21 cellular contexts compared by ENCODE assay signal in genomic region chr6:44046516-44047178, GRCh38.
A peak's percentile ranks its signal among the peaks of the same experiment; 100 is the strongest.
DNase-seq lines count a peak whose midpoint lies in the region; ATAC-seq and TF ChIP-seq lines count a peak whose summit lies in the region.
"Had no signal": no experiment of that assay in that cellular context is flagged by ENCODE, and none has a peak within 500 bp of the region (broad histone marks: within the 10 kb centered on the region; RNA-seq: fewer than 3 reads in every experiment).

No MANE protein-coding gene starts in this region.

- no peak for ATAC-seq in left ventricle myocardium superior
- ATAC-seq in GM19328 (IDR thresholded peaks at IDR 0.05; ENCODE audit: unreplicated experiment): no peak
- no peak for ATAC-seq in GM19397 (IDR thresholded peaks at IDR 0.05; ENCODE audit: unreplicated experiment)
- ATAC-seq: CD8-positive, alpha-beta T cell; GM12878 had no signal

- H3K27ac ChIP-seq in left ventricle myocardium inferior (replicated peaks): peak overlapping the region; percentile 52
- H3K27ac ChIP-seq in uterus: peak overlapping the region; percentile 89 to 91
- H3K27ac ChIP-seq: BLaER1 treated with 17β-estradiol and CSF1 and Interleukin-3, amounts not matched to agents 10 nM and 100 nM; SJSA1 had no signal

- peak overlapping the region in 4 of 5 experiments; percentile 16 to 32 (median 23) for H3K27ac Mint-ChIP-seq in brain
- peak overlapping the region in 2 of 3 experiments; percentile 5 to 19 for H3K27ac Mint-ChIP-seq in nephron
- H3K27ac Mint-ChIP-seq: CD8-positive, alpha-beta T cell had no signal

- DNase-seq in left ventricle myocardium inferior (no peak), left ventricle myocardium superior (no peak), uterus (no peak), NCI-H1105 (lab: John Stamatoyannopoulos, UW) (no peak)
- DNase-seq: CD8-positive, alpha-beta T cell; DMS53; EL; GOT3; KG1; MV-4-11; NCI-H1417 treated with DMSO at 0.1 percent for 48 hours; NCI-H187 treated with DMSO at 0.1 percent for 48 hours; NCI-H226; NCI-H524 treated with DMSO at 0.1 percent for 48 hours had no signal

- H3K36me3 Mint-ChIP-seq in brain (no peaks in the 10 kb centered on the region), nephron (ENCODE audit: low read depth) (no peaks in the 10 kb centered on the region)
- H3K36me3 Mint-ChIP-seq: CD8-positive, alpha-beta T cell had no signal

- H3K4me3 ChIP-seq in left ventricle myocardium inferior (no peak overlapping the region), uterus (no peak overlapping the region)
- H3K4me3 ChIP-seq: BLaER1 treated with 17β-estradiol and CSF1 and Interleukin-3, amounts not matched to agents 10 nM and 100 nM; GM12878; SJSA1 had no signal

- no peaks in the 10 kb centered on the region for H3K27me3 Mint-ChIP-seq in brain
- no peaks in the 10 kb centered on the region for H3K27me3 Mint-ChIP-seq in nephron (ENCODE audit: low read depth)

- H3K4me3 Mint-ChIP-seq in brain (no peak overlapping the region), nephron (no peak overlapping the region)
- H3K4me3 Mint-ChIP-seq: CD8-positive, alpha-beta T cell had no signal

- H3K36me3 ChIP-seq in left ventricle myocardium inferior (no peaks in the 10 kb centered on the region), uterus (no peaks in the 10 kb centered on the region)
- H3K36me3 ChIP-seq: BLaER1 treated with 17β-estradiol and CSF1 and Interleukin-3, amounts not matched to agents 10 nM and 100 nM; SJSA1 had no signal

- H3K4me1 Mint-ChIP-seq in brain (peaks cover 60% of the 10 kb centered on the region), nephron (peaks cover 40% of the 10 kb centered on the region)

- H3K4me1 ChIP-seq in left ventricle myocardium inferior (peaks cover 72% of the 10 kb centered on the region), uterus (peaks cover 3 to 17% of the 10 kb centered on the region in 2 donors)

- H3K9me3 Mint-ChIP-seq in brain (no peaks in the 10 kb centered on the region), nephron (no peaks in the 10 kb centered on the region)
- H3K9me3 Mint-ChIP-seq: CD8-positive, alpha-beta T cell had no signal

- TF ChIP-seq CTCF in left ventricle myocardium inferior (IDR thresholded peaks at IDR 0.05; ENCODE audit: borderline replicate concordance) (no peak), brain (conservative IDR thresholded peaks at IDR 0.05) (no peak), nephron (IDR thresholded peaks at IDR 0.05; ENCODE audit: unreplicated experiment in 3 of 3) (no peak), uterus (IDR thresholded peaks at IDR 0.05) (no peak)

- no peaks in the 10 kb centered on the region for H3K9me3 ChIP-seq in left ventricle myocardium inferior (replicated peaks)
- no peaks in the 10 kb centered on the region for H3K9me3 ChIP-seq in uterus
- H3K9me3 ChIP-seq: BLaER1 treated with 17β-estradiol and CSF1 and Interleukin-3, amounts not matched to agents 10 nM and 100 nM; SJSA1 had no signal

- no peak for TF ChIP-seq POLR2A in uterus (IDR thresholded peaks at IDR 0.05)

- H3K27me3 ChIP-seq in left ventricle myocardium inferior (ENCODE audit: low read depth) (no peaks in the 10 kb centered on the region), uterus (no peaks in the 10 kb centered on the region)
- H3K27me3 ChIP-seq: BLaER1 treated with 17β-estradiol and CSF1 and Interleukin-3, amounts not matched to agents 10 nM and 100 nM; SJSA1 had no signal

- intact Hi-C loops in left ventricle myocardium inferior (cut with micrococcal nuclease) (no loop called here), left ventricle myocardium superior (cut with micrococcal nuclease) (no loop called here), uterus (cut with DNase I; ENCODE audit: low total_unique reads) (no loop called here)
